In genomic region chr15:83919319-83919830, GRCh38 we compare ENCODE assay signal across 8 cellular contexts.
DNase-seq lines count a peak whose midpoint lies in the region; ATAC-seq and TF ChIP-seq lines count a peak whose summit lies in the region.
"Had no signal": no experiment of that assay in that cellular context is flagged by ENCODE, and none has a peak within 500 bp of the region (broad histone marks: within the 10 kb centered on the region; RNA-seq: fewer than 3 reads in every experiment).

No MANE protein-coding gene starts in this region.

- ATAC-seq in GM18858 (IDR thresholded peaks at IDR 0.05; ENCODE audit: unreplicated experiment) (peak; percentile 55), GM21526 (IDR thresholded peaks at IDR 0.05; ENCODE audit: low FRiP score, unreplicated experiment) (peak; percentile 74), HG03439 (IDR thresholded peaks at IDR 0.05; ENCODE audit: unreplicated experiment) (peak; percentile 78)

- TF ChIP-seq CTCF in nephron progenitor cell (IDR thresholded peaks at IDR 0.05), result no peak
- TF ChIP-seq CTCF in chondrocyte (IDR thresholded peaks at IDR 0.05), result no peak

- H3K4me3 Mint-ChIP-seq in nephron progenitor cell (no peak overlapping the region), chondrocyte (ENCODE audit: unreplicated experiment) (no peak overlapping the region)

- no peaks in the 10 kb centered on the region for H3K36me3 Mint-ChIP-seq in nephron progenitor cell (ENCODE audit: low read depth)
- no peaks in the 10 kb centered on the region for H3K36me3 Mint-ChIP-seq in chondrocyte (ENCODE audit: low read depth)

- H3K9me3 Mint-ChIP-seq in nephron progenitor cell (no peaks in the 10 kb centered on the region), chondrocyte (ENCODE audit: low read depth) (no peaks in the 10 kb centered on the region)

- H3K4me1 Mint-ChIP-seq in nephron progenitor cell (peaks cover 24% of the 10 kb centered on the region), chondrocyte (ENCODE audit: low read depth) (no peaks in the 10 kb centered on the region)

- H3K27ac Mint-ChIP-seq in nephron progenitor cell, result peak overlapping the region; percentile 77
- H3K27ac Mint-ChIP-seq in chondrocyte (ENCODE audit: unreplicated experiment), result no peak overlapping the region

- DNase-seq in nephron progenitor cell, result no peak
- no peak for DNase-seq in chondrocyte (ENCODE audit: low spot score)
- DNase-seq in GM19238 (ENCODE audit: insufficient read length, low spot score), result no peak
- DNase-seq in NCI-H510A (lab: John Stamatoyannopoulos, UW), result no peak
- DNase-seq: NCI-H2171 had no signal

- H3K27me3 Mint-ChIP-seq in nephron progenitor cell (ENCODE audit: low read depth, poor library complexity) (no peaks in the 10 kb centered on the region), chondrocyte (ENCODE audit: low read depth) (peaks cover 7% of the 10 kb centered on the region)
